1 cellular context compared by ENCODE assay signal in genomic region chr3:39406368-39407258, GRCh38.
TF ChIP-seq lines count a peak whose summit lies in the region.

Gene RPSA (plus strand): TSS chr3:39406720. CDS start chr3:39407654, 934 bp downstream.

TF ChIP-seq in GM12878, 131 proteins besides CTCF, POLR2A, EP300 and RAD21 (continued from another document):
- TF ChIP-seq SKIL (IDR thresholded peaks at IDR 0.05; ENCODE audit: low read depth, poor library complexity, severe bottlenecking) (no peak), GATAD2B (conservative IDR thresholded peaks at IDR 0.05; ENCODE audit: low read depth) (peak; percentile 77)
